Comparison of ENCODE assay signal across 8 cellular contexts in the genomic region with DNA sequence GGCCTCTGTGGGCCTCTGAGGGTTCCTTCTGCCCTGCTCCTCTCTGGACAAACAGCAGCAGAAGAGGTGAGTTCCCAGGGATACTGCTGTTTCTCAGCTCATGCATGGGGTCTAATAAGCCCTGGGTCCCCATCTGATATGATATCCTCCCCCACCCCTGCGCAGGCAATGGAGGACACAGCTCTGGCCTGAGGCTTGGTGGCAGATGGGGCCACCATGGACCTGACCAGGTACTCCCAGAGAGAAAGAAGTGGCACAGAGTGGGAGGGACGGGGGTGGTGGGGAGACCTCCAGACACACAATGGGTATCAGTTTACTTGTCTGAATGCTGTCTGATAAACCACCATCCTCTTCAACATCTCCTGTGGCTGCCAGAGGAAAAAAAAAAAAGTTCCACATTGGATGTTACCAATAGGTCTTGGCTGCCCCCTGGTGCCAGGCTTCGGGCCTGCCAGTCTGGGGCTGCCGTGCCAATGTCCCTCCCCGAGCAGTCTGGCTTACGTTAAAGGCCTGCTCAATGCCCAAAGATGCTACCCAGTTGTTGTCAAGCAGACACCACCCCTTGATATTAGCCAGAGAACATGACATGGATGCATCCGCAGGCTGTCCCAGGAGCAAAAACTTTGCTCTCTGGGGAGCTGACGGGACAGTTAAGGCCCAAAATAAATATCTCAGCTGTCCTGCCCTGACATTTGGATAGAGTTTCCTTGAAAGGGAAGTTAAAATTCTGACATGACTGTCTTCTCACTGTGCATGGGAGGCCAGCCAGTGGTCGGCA. TPM values are rescaled to one million over a fixed set of nuclear protein-coding genes. Genes with fewer than 3 reads are reported as not detected.
A peak's percentile ranks its signal among the peaks of the same experiment; 100 is the strongest.
DNase-seq lines count a peak whose midpoint lies in the region; ATAC-seq, FAIRE-seq and TF ChIP-seq lines count a peak whose summit lies in the region.

No MANE protein-coding gene starts in this region.

- H3K27ac ChIP-seq in DOHH2 (ENCODE audit: low read depth, low read length) (no peak overlapping the region), K562 (ENCODE audit: extremely low read depth, low read depth, low read length) (no peak overlapping the region)

- TF ChIP-seq RAD21 in K562 (CRISPR knock-in tag; conservative IDR thresholded peaks at IDR 0.05 in 1 of 2, IDR thresholded peaks at IDR 0.05 in 1 of 2) = peak; percentile 76 to 78

- H3K4me3 Mint-ChIP-seq in immature natural killer cell = no peak overlapping the region

- H3K9ac ChIP-seq in K562 (ENCODE audit: insufficient read depth in 1 of 2, low read depth in 2 of 2, low read length in 2 of 2) = no peak overlapping the region

- no peaks in the 10 kb centered on the region for H3F3A ChIP-seq in DOHH2 (ENCODE audit: control insufficient read depth, insufficient read depth)

- H4K20me1 ChIP-seq in DOHH2 (ENCODE audit: control insufficient read depth, insufficient read depth, low read depth, low read length) = no peaks in the 10 kb centered on the region
- H4K20me1 ChIP-seq in K562 (replicated peaks; ENCODE audit: control insufficient read depth, insufficient read depth, low read length) = no peaks in the 10 kb centered on the region; the same call in 1 of the 2 replicates

- BruUV-seq in K562 (replicated peaks; lab: Mats Ljungman, UMichigan) = no TSS peak

- in situ Hi-C loops in K562 (cut with MboI) = no loop called here

- H3K27ac Mint-ChIP-seq in immature natural killer cell = no peak overlapping the region

- no peaks in the 10 kb centered on the region for H3K4me1 ChIP-seq in DOHH2 (ENCODE audit: control insufficient read depth, low read length)
- no peaks in the 10 kb centered on the region for H3K4me1 ChIP-seq in K562 (replicated peaks in 1 of 2; ENCODE audit: control insufficient read depth in 2 of 2, insufficient read depth in 2 of 2, low read length in 2 of 2)

- no peaks in the 10 kb centered on the region for H3K9me3 Mint-ChIP-seq in immature natural killer cell

- CTCF ChIA-PET in K562 (lab: Yijun Ruan, JAX; ENCODE audit: low intra/inter-chr PET ratio) = interaction anchor here (0.6 to 2.6 kb wide), 9 partner anchors 111 to 684 kb away, joined by 3 to 31 read pairs (median 5); a partner anchor contains a TSS

- TF ChIP-seq POLR2A in K562 (conservative IDR thresholded peaks at IDR 0.05) = no peak

- peak; percentile 61 for ATAC-seq in HG02642 (IDR thresholded peaks at IDR 0.05; ENCODE audit: poor library complexity, unreplicated experiment)
- ATAC-seq in K562 = peak; percentile 80
- no peak for ATAC-seq in GM21786 (IDR thresholded peaks at IDR 0.05; ENCODE audit: unreplicated experiment)

- H3K36me3 ChIP-seq in DOHH2 (ENCODE audit: control insufficient read depth, low read length) = no peaks in the 10 kb centered on the region
- no peaks in the 10 kb centered on the region for H3K36me3 ChIP-seq in K562 (ENCODE audit: control insufficient read depth, insufficient read depth, low read length)

- peaks cover 6% of the 10 kb centered on the region; the same call in 1 of the 2 replicates for H3K27me3 ChIP-seq in DOHH2 (ENCODE audit: control insufficient read depth, low read length)
- H3K27me3 ChIP-seq in K562 (ENCODE audit: control insufficient read depth in 2 of 2, insufficient read depth in 2 of 2, low read length in 2 of 2) = peaks cover 3 to 65% of the 10 kb centered on the region in 2 experiments; a peak in 3 of 5 replicates

- TF ChIP-seq EP300 in K562 (IDR thresholded peaks at IDR 0.05; ENCODE audit: low read length) = no peak

- whole genome bisulfite sequencing in K562 (ENCODE audit: insufficient coverage, low coverage, missing lambda C conversion rate) = 3% methylated on average over 9 of the region's 9 CpGs

- no peaks in the 10 kb centered on the region for H3K36me3 Mint-ChIP-seq in immature natural killer cell

- intact Hi-C loops in K562 (cut with micrococcal nuclease) = loop anchor here (1.0 to 2.0 kb wide), 2 partner anchors 118 to 274 kb away; no protein-coding TSS in a partner anchor

- DNase-seq in NCI-H2081 treated with DMSO at 0.1 percent for 48 hours (lab: John Stamatoyannopoulos, UW) = peak; percentile 11
- peak; percentile 75 for DNase-seq in UCSD-AML1 (lab: John Stamatoyannopoulos, UW; ENCODE audit: unreplicated experiment)
- DNase-seq in K562 (ENCODE audit: extremely low read depth in 1 of 4, low spot score in 3 of 4) = peak; percentile 53 to 66 (median 63)
- peak; percentile 44 to 61 (median 48) for DNase-seq in immature natural killer cell
- DNase-seq in stimulated activated CD4-positive, alpha-beta T cell treated with anti-CD3 and anti-CD28 coated beads, Interleukin-15, amount 100 ng/mL, for 1 hour (ENCODE audit: low read depth in 1 of 2, low spot score in 1 of 2) = peak; percentile 52 to 72

- no peaks in the 10 kb centered on the region for H3K9me2 ChIP-seq in DOHH2 (replicated peaks; ENCODE audit: control insufficient read depth, low read length)

- H3K27me3 Mint-ChIP-seq in immature natural killer cell (ENCODE audit: low read depth in 3 of 3) = peaks cover 0 to 8% (median 3%) of the 10 kb centered on the region in 3 donors

- TF ChIP-seq CTCF in DOHH2 (IDR thresholded peaks at IDR 0.05; ENCODE audit: low read depth, low read length, poor library complexity, severe bottlenecking) = peak; percentile 86
- TF ChIP-seq CTCF in K562 (IDR thresholded peaks at IDR 0.05 in 2 of 3, conservative IDR thresholded peaks at IDR 0.05 in 1 of 3; ENCODE audit: insufficient read depth in 2 of 3, low read depth in 1 of 3, low read length in 3 of 3) = peak; percentile 76 to 77 (median 76)

- no peaks in the 10 kb centered on the region for H3K9me3 ChIP-seq in DOHH2 (ENCODE audit: control insufficient read depth, insufficient read depth, low read length)
- no peaks in the 10 kb centered on the region for H3K9me3 ChIP-seq in K562 (replicated peaks; ENCODE audit: control insufficient read depth, insufficient read depth, low read depth, low read length)

- H3K4me3 ChIP-seq in DOHH2 (ENCODE audit: low read length) = no peak overlapping the region
- no peak overlapping the region for H3K4me3 ChIP-seq in K562

- peak; percentile 56 for FAIRE-seq in K562 (lab: Jason Lieb, UNC)

- H3K4me1 Mint-ChIP-seq in immature natural killer cell = no peaks in the 10 kb centered on the region

- POLR2A ChIA-PET in K562 (lab: Yijun Ruan, JAX) = no interaction called here

- H3K79me2 ChIP-seq in DOHH2 (ENCODE audit: control insufficient read depth, low read length) (no peaks in the 10 kb centered on the region), K562 (ENCODE audit: control insufficient read depth, insufficient read depth, low read length) (no peaks in the 10 kb centered on the region)

- H3K9me1 ChIP-seq in K562 (ENCODE audit: control insufficient read depth, insufficient read depth, low read length) = no peaks in the 10 kb centered on the region

- H2AFZ ChIP-seq in K562 (ENCODE audit: low read depth, low read length) = no peak overlapping the region

- H3K4me2 ChIP-seq in DOHH2 (ENCODE audit: low read length) (no peak overlapping the region), K562 (ENCODE audit: insufficient read depth, low read length) (no peak overlapping the region)

RNA-seq across cellular contexts. Expression of a gene that starts 27.9 kb away (rescaled TPM):
- total RNA-seq in K562 (2011; cell fraction: chromatin; rRNA removed; ENCODE audit: low replicate concordance) = not detected in 2 replicates
- total RNA-seq in K562 (2011; cell fraction: nucleolus; rRNA removed) = not detected in 2 replicates
- not detected in 2 replicates for total RNA-seq in K562 (2011; cell fraction: nucleoplasm; rRNA removed)
- total RNA-seq in K562 (2014; rRNA removed) (not detected in 2 replicates), K562 (2014; rRNA removed; fragmentation: Illumina TruSeq; extraction: Trizol) (not detected in 2 replicates), K562 (2015; rRNA removed; fragmentation: Illumina TruSeq; extraction: Trizol) (not detected in 2 replicates), K562 (2021) (0.27 TPM in 1 of 2 replicates, not detected in the other)
- polyA plus RNA-seq in K562 (2011; rRNA removed) (not detected in 2 replicates), K562 (2014; fragmentation: Illumina TruSeq; extraction: Trizol) (not detected in 2 replicates), K562 (2014; fragmentation: Nextera tagmentation; extraction: Ambion mirVana) (not detected), K562 (2014; rRNA removed) (not detected in 2 replicates), immature natural killer cell (not detected)
- polyA plus RNA-seq in K562 (2011; cell fraction: cytosol; rRNA removed) = 0.03 TPM in 1 of 2 replicates, not detected in the other
- polyA plus RNA-seq in K562 (2011; cell fraction: nucleus; rRNA removed) = 0.17 TPM in 1 of 2 replicates, not detected in the other
- polyA plus RNA-seq in K562 (2012) = 0.47 TPM in 1 of 2 replicates, not detected in the other
- not detected in 2 replicates for polyA minus RNA-seq in K562 (2011; rRNA and poly(A)+ RNA removed)
- not detected in 2 replicates for polyA minus RNA-seq in K562 (2011; cell fraction: cytosol; rRNA and poly(A)+ RNA removed)
- polyA minus RNA-seq in K562 (2011; cell fraction: nucleus; rRNA and poly(A)+ RNA removed) = not detected in 2 replicates

RNA-seq across cellular contexts. Expression of a gene that starts 39.7 kb away (rescaled TPM):
- total RNA-seq in K562 (2011; cell fraction: chromatin; rRNA removed; ENCODE audit: low replicate concordance) = 0.14 TPM in 1 of 2 replicates, not detected in the other
- not detected in 2 replicates for total RNA-seq in K562 (2011; cell fraction: nucleolus; rRNA removed)
- total RNA-seq in K562 (2011; cell fraction: nucleoplasm; rRNA removed) = not detected in 2 replicates
- total RNA-seq in K562 (2014; rRNA removed) = not detected in 2 replicates
- not detected in 2 replicates for total RNA-seq in K562 (2014; rRNA removed; fragmentation: Illumina TruSeq; extraction: Trizol)
- not detected in 2 replicates for total RNA-seq in K562 (2015; rRNA removed; fragmentation: Illumina TruSeq; extraction: Trizol)
- not detected in 2 replicates for total RNA-seq in K562 (2021)
- not detected in 2 replicates for polyA plus RNA-seq in K562 (2011; rRNA removed)
- not detected in 2 replicates for polyA plus RNA-seq in K562 (2011; cell fraction: cytosol; rRNA removed)
- polyA plus RNA-seq in K562 (2011; cell fraction: nucleus; rRNA removed) = not detected in 2 replicates
- not detected in 2 replicates for polyA plus RNA-seq in K562 (2012)
- polyA plus RNA-seq in K562 (2014; fragmentation: Illumina TruSeq; extraction: Trizol) = not detected in 2 replicates
- polyA plus RNA-seq in K562 (2014; fragmentation: Nextera tagmentation; extraction: Ambion mirVana) = not detected
- polyA plus RNA-seq in K562 (2014; rRNA removed) = 0.04 TPM in 1 of 2 replicates, not detected in the other
- polyA minus RNA-seq in K562 (2011; rRNA and poly(A)+ RNA removed) = not detected in 2 replicates
- not detected in 2 replicates for polyA minus RNA-seq in K562 (2011; cell fraction: cytosol; rRNA and poly(A)+ RNA removed)
- not detected in 2 replicates for polyA minus RNA-seq in K562 (2011; cell fraction: nucleus; rRNA and poly(A)+ RNA removed)
- polyA plus RNA-seq in immature natural killer cell = not detected

RNA-seq across cellular contexts. Expression of a gene that starts 42.5 kb away (rescaled TPM):
- total RNA-seq in K562 (2011; cell fraction: chromatin; rRNA removed; ENCODE audit: low replicate concordance) = not detected in 2 replicates
- total RNA-seq in K562 (2011; cell fraction: nucleolus; rRNA removed) = not detected in 2 replicates
- not detected in 2 replicates for total RNA-seq in K562 (2011; cell fraction: nucleoplasm; rRNA removed)
- total RNA-seq in K562 (2014; rRNA removed) (not detected in 2 replicates), K562 (2014; rRNA removed; fragmentation: Illumina TruSeq; extraction: Trizol) (not detected in 2 replicates), K562 (2015; rRNA removed; fragmentation: Illumina TruSeq; extraction: Trizol) (not detected in 2 replicates), K562 (2021) (not detected in 2 replicates)
- polyA plus RNA-seq in K562 (2011; rRNA removed) (not detected in 2 replicates), K562 (2014; fragmentation: Illumina TruSeq; extraction: Trizol) (not detected in 2 replicates), K562 (2014; fragmentation: Nextera tagmentation; extraction: Ambion mirVana) (not detected), K562 (2014; rRNA removed) (not detected in 2 replicates), immature natural killer cell (not detected)
- polyA plus RNA-seq in K562 (2011; cell fraction: cytosol; rRNA removed) = not detected in 2 replicates
- polyA plus RNA-seq in K562 (2011; cell fraction: nucleus; rRNA removed) = not detected in 2 replicates
- polyA plus RNA-seq in K562 (2012) = 0.07 TPM in 1 of 2 replicates, not detected in the other
- not detected in 2 replicates for polyA minus RNA-seq in K562 (2011; rRNA and poly(A)+ RNA removed)
- not detected in 2 replicates for polyA minus RNA-seq in K562 (2011; cell fraction: cytosol; rRNA and poly(A)+ RNA removed)
- not detected in 2 replicates for polyA minus RNA-seq in K562 (2011; cell fraction: nucleus; rRNA and poly(A)+ RNA removed)

Comparison
In these comparisons a context has a peak if more than half of its experiments do, and no peak if none do; other contexts are left out.
1. DNase-seq: peak in every context shown above with its lines; median percentile 75 in UCSD-AML1; 63 in K562; 62 in stimulated activated CD4-positive, alpha-beta T cell treated with anti-CD3 and anti-CD28 coated beads, Interleukin-15, amount 100 ng/mL, for 1 hour; 48 in immature natural killer cell; 11 in NCI-H2081 treated with DMSO at 0.1 percent for 48 hours.